ENCODE assay signal across 13 cellular contexts in genomic region chr13:31436478-31436877, GRCh38.
"Had no signal": no experiment of that assay in that cellular context is flagged by ENCODE, and none has a peak within 500 bp of the region (broad histone marks: within the 10 kb centered on the region; RNA-seq: fewer than 3 reads in every experiment).

No MANE protein-coding gene starts in this region.

- H3K4me3 ChIP-seq: adrenal gland, heart left ventricle, smooth muscle cell, stomach, suprapubic skin, tibial nerve had no signal

- H3K9me3 ChIP-seq: adrenal gland, heart left ventricle, stomach, suprapubic skin had no signal

- H3K4me1 ChIP-seq: adrenal gland, heart left ventricle, stomach, suprapubic skin, tibial nerve had no signal

- H3K27me3 ChIP-seq: stomach, suprapubic skin, tibial nerve had no signal

- DNase-seq: activated CD8-positive, alpha-beta memory T cell treated with anti-CD3 and anti-CD28 coated beads, Interleukin-2, amount 50 U/mL, for 4 hours; activated T-cell treated with anti-CD3 and anti-CD28 coated beads, Interleukin-2, amount 50 U/mL, for 24 hours; adrenal gland; effector CD4-positive, alpha-beta T cell; heart left ventricle; kidney; nucleus accumbens; stimulated activated CD4-positive, alpha-beta T cell treated with anti-CD3 and anti-CD28 coated beads, Interleukin-15, amount 100 ng/mL, for 24 hours; stomach; T-cell had no signal

- H3K27ac ChIP-seq: adrenal gland, heart left ventricle, stomach, suprapubic skin, tibial nerve had no signal

- H3K36me3 ChIP-seq: adrenal gland, heart left ventricle, stomach, suprapubic skin, tibial nerve had no signal
